13 cellular contexts compared by ENCODE assay signal in the genomic region with DNA sequence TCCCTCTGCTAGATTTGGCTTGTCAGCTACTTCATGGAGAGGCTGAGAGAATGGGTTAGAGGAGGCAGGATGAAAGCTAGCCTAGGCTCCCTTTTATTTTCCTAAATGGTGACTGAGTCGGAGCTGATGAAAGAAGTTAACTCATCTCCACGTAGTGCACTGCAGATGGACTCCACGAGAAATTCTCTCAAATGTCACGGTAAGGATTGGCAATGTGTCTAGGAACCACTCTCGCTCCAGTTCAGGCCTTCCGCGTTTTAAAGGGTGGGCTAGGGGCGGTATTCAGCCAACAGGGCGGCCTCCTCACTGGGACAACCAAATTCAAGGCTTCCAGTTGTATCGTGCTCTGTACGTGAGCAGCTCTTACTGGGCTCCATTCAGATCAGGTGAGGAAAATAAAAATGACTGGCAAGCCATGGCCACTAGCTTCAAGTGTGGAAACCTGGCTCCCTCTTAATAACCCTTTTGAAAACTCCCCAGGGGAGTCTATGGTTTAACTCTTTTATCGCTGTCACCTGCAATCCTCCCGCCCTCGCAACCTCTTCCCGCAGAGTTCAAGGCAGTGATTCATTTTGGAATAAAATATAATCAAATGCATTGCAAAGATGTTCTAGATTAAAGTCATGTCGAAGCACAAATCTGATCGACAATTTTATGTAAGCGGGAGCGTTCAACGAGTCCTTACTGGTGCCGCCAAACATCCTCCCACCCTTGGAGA. TPM values are rescaled to one million over a fixed set of nuclear protein-coding genes. Genes with fewer than 3 reads are reported as not detected.
DNase-seq lines count a peak whose midpoint lies in the region; ATAC-seq and TF ChIP-seq lines count a peak whose summit lies in the region.
"Had no signal": no experiment of that assay in that cellular context is flagged by ENCODE, and none has a peak within 500 bp of the region (broad histone marks: within the 10 kb centered on the region; RNA-seq: fewer than 3 reads in every experiment).

No MANE protein-coding gene starts in this region.

- H3K9me3 Mint-ChIP-seq in dendritic cell treated with granulocyte-macrophage colony-stimulating factor and Interleukin-4, amounts not matched to agents 40 ng/mL and 50 ng/mL, for 4 days, result no peaks in the 10 kb centered on the region
- H3K9me3 Mint-ChIP-seq in mesothelial cell of epicardium, result no peaks in the 10 kb centered on the region
- H3K9me3 Mint-ChIP-seq: activated naive CD4-positive, alpha-beta T cell treated with anti-CD3 and anti-CD28 coated beads for 36 hours had no signal

- ATAC-seq in mucosa of descending colon (no peak), HG02938 (IDR thresholded peaks at IDR 0.05; ENCODE audit: unreplicated experiment) (no peak), GM18520 (IDR thresholded peaks at IDR 0.05; ENCODE audit: unreplicated experiment) (no peak)

- H3K4me3 Mint-ChIP-seq in dendritic cell treated with granulocyte-macrophage colony-stimulating factor and Interleukin-4, amounts not matched to agents 40 ng/mL and 50 ng/mL, for 4 days, result no peak overlapping the region
- peak overlapping the region; percentile 91 for H3K4me3 Mint-ChIP-seq in mesothelial cell of epicardium
- H3K4me3 Mint-ChIP-seq: activated naive CD4-positive, alpha-beta T cell treated with anti-CD3 and anti-CD28 coated beads for 36 hours had no signal

- no peak for TF ChIP-seq CTCF in BE2C (IDR thresholded peaks at IDR 0.05; ENCODE audit: low read depth, low read length)
- TF ChIP-seq CTCF in mesothelial cell of epicardium (IDR thresholded peaks at IDR 0.05; ENCODE audit: unreplicated experiment), result no peak
- TF ChIP-seq CTCF in mucosa of descending colon (IDR thresholded peaks at IDR 0.05), result no peak

- peaks cover 36% of the 10 kb centered on the region for H3K27me3 Mint-ChIP-seq in dendritic cell treated with granulocyte-macrophage colony-stimulating factor and Interleukin-4, amounts not matched to agents 40 ng/mL and 50 ng/mL, for 4 days
- H3K27me3 Mint-ChIP-seq in mesothelial cell of epicardium (ENCODE audit: low read depth), result peaks cover 78% of the 10 kb centered on the region

- peaks cover 8% of the 10 kb centered on the region for H3K36me3 Mint-ChIP-seq in dendritic cell treated with granulocyte-macrophage colony-stimulating factor and Interleukin-4, amounts not matched to agents 40 ng/mL and 50 ng/mL, for 4 days (ENCODE audit: low read depth)
- H3K36me3 Mint-ChIP-seq in mesothelial cell of epicardium, result no peaks in the 10 kb centered on the region

- intact Hi-C loops in dendritic cell treated with granulocyte-macrophage colony-stimulating factor and Interleukin-4, amounts not matched to agents 40 ng/mL and 50 ng/mL, for 4 days (cut with micrococcal nuclease), result no loop called here
- intact Hi-C loops in mucosa of descending colon (cut with DNase I, micrococcal nuclease), result no loop called here

- H3K4me3 ChIP-seq in BE2C (ENCODE audit: low read depth, low read length), result peak overlapping the region; percentile 91
- no peak overlapping the region for H3K4me3 ChIP-seq in mucosa of descending colon

- H3K4me1 Mint-ChIP-seq in dendritic cell treated with granulocyte-macrophage colony-stimulating factor and Interleukin-4, amounts not matched to agents 40 ng/mL and 50 ng/mL, for 4 days (ENCODE audit: low read depth), result peaks cover 20% of the 10 kb centered on the region
- peaks cover 19% of the 10 kb centered on the region for H3K4me1 Mint-ChIP-seq in mesothelial cell of epicardium

- no peaks in the 10 kb centered on the region for H3K27me3 ChIP-seq in BE2C

- H3K27ac Mint-ChIP-seq in dendritic cell treated with granulocyte-macrophage colony-stimulating factor and Interleukin-4, amounts not matched to agents 40 ng/mL and 50 ng/mL, for 4 days, result peak overlapping the region; percentile 62
- H3K27ac Mint-ChIP-seq in mesothelial cell of epicardium, result no peak overlapping the region
- H3K27ac Mint-ChIP-seq: activated naive CD4-positive, alpha-beta T cell treated with anti-CD3 and anti-CD28 coated beads for 36 hours had no signal

- no peaks in the 10 kb centered on the region for H3K36me3 ChIP-seq in BE2C
- H3K36me3 ChIP-seq in mucosa of descending colon (ENCODE audit: low read depth), result no peaks in the 10 kb centered on the region
- H3K36me3 ChIP-seq: SJSA1 had no signal

- H3K9me3 ChIP-seq in BE2C (no peaks in the 10 kb centered on the region), mucosa of descending colon (no peaks in the 10 kb centered on the region)
- H3K9me3 ChIP-seq: SJSA1 had no signal

- H3K4me1 ChIP-seq in BE2C (no peaks in the 10 kb centered on the region), mucosa of descending colon (ENCODE audit: low read depth) (no peaks in the 10 kb centered on the region)

- peak; percentile 16 for DNase-seq in BE2C
- peak in 2 of 3 experiments; percentile 79 to 91 for DNase-seq in NCI-H1417 (lab: John Stamatoyannopoulos, UW)
- DNase-seq in mesothelial cell of epicardium (ENCODE audit: low spot score in 2 of 2, unreplicated experiment in 2 of 2), result no peak
- DNase-seq in mucosa of descending colon, result no peak
- DNase-seq in SKM-1 (lab: John Stamatoyannopoulos, UW; ENCODE audit: unreplicated experiment), result no peak
- DNase-seq: activated CD4-positive, alpha-beta T cell treated with anti-CD3 and anti-CD28 coated beads, Interleukin-2, amount 50 U/mL, for 1 hour; activated naive CD4-positive, alpha-beta T cell treated with anti-CD3 and anti-CD28 coated beads for 36 hours; NCI-H187 treated with DMSO at 0.1 percent for 48 hours had no signal

RNA-seq across cellular contexts. Expression of a gene that starts 1.3 kb away (rescaled TPM):
- 45.9 TPM for polyA plus RNA-seq in BE2C (2012; ENCODE audit: insufficient read depth, insufficient read length, low read depth)
- 2.3 to 2.7 TPM (median 2.7 TPM) in 3 replicates for total RNA-seq in mesothelial cell of epicardium
- total RNA-seq in mucosa of descending colon, result 1 to 10 TPM in 1 of 3 donors, under 1 TPM in 2; 0.55 to 3.6 (median 0.55) TPM
- total RNA-seq: activated naive CD4-positive, alpha-beta T cell treated with anti-CD3 and anti-CD28 coated beads for 36 hours; SJSA1 had no signal
- polyA plus RNA-seq: BJ had no signal

Comparison
In these comparisons a context has a peak if more than half of its experiments do, and no peak if none do; other contexts are left out.
1. DNase-seq: peak in BE2C (single experiment) and NCI-H1417 (2 of 3); none in mesothelial cell of epicardium (0 of 2), mucosa of descending colon (0 of 3) and SKM-1 (single experiment).